ENCODE assay signal across 16 cellular contexts in genomic region chr1:213572939-213573647, GRCh38.
DNase-seq lines count a peak whose midpoint lies in the region; ATAC-seq, FAIRE-seq and TF ChIP-seq lines count a peak whose summit lies in the region.
"Had no signal": no experiment of that assay in that cellular context is flagged by ENCODE, and none has a peak within 500 bp of the region (broad histone marks: within the 10 kb centered on the region; RNA-seq: fewer than 3 reads in every experiment).

No MANE protein-coding gene starts in this region.

- peaks cover 13% of the 10 kb centered on the region for H3K36me3 Mint-ChIP-seq in Caco-2 (ENCODE audit: insufficient read depth, unreplicated experiment)
- no peaks in the 10 kb centered on the region for H3K36me3 Mint-ChIP-seq in WTC11
- H3K36me3 Mint-ChIP-seq in mesothelial cell of epicardium: no peaks in the 10 kb centered on the region
- H3K36me3 Mint-ChIP-seq in osteocyte (ENCODE audit: unreplicated experiment): no peaks in the 10 kb centered on the region
- H3K36me3 Mint-ChIP-seq in activated T-helper 2 cell treated with anti-CD3 and anti-CD28 coated beads, Interferon-gamma antibody, Interleukin-2, Interleukin-4, amounts not matched to agents 10 μg/mL and 5 μg/mL and 100 μg/mL, durations not matched to agents 14 hours and 24 hours and 36 hours (ENCODE audit: low read depth): no peaks in the 10 kb centered on the region

- H3K4me3 ChIP-seq in Caco-2 (ENCODE audit: low read depth, low read length): no peak overlapping the region

- H3K27me3 Mint-ChIP-seq in Caco-2 (ENCODE audit: insufficient read depth, unreplicated experiment) (no peaks in the 10 kb centered on the region), WTC11 (ENCODE audit: low read depth) (no peaks in the 10 kb centered on the region; the same call in 1 of the 2 replicates), mesothelial cell of epicardium (ENCODE audit: low read depth) (peaks cover 42% of the 10 kb centered on the region), osteocyte (ENCODE audit: unreplicated experiment) (no peaks in the 10 kb centered on the region)
- H3K27me3 Mint-ChIP-seq in activated T-helper 2 cell treated with anti-CD3 and anti-CD28 coated beads, Interferon-gamma antibody, Interleukin-2, Interleukin-4, amounts not matched to agents 10 μg/mL and 5 μg/mL and 100 μg/mL, durations not matched to agents 14 hours and 24 hours and 36 hours (ENCODE audit: low read depth): peaks cover 4% of the 10 kb centered on the region

- H3K27me3 ChIP-seq in Caco-2 (replicated peaks; ENCODE audit: control insufficient read depth, insufficient read depth, low read length): no peaks in the 10 kb centered on the region

- H3K4me1 Mint-ChIP-seq in Caco-2 (ENCODE audit: low read depth, unreplicated experiment): peaks cover 63% of the 10 kb centered on the region
- H3K4me1 Mint-ChIP-seq in WTC11: no peaks in the 10 kb centered on the region
- H3K4me1 Mint-ChIP-seq in mesothelial cell of epicardium: peaks cover 7% of the 10 kb centered on the region
- H3K4me1 Mint-ChIP-seq in osteocyte (ENCODE audit: unreplicated experiment): no peaks in the 10 kb centered on the region
- no peaks in the 10 kb centered on the region for H3K4me1 Mint-ChIP-seq in activated T-helper 2 cell treated with anti-CD3 and anti-CD28 coated beads, Interferon-gamma antibody, Interleukin-2, Interleukin-4, amounts not matched to agents 10 μg/mL and 5 μg/mL and 100 μg/mL, durations not matched to agents 14 hours and 24 hours and 36 hours (ENCODE audit: low read depth)

- H3K4me3 Mint-ChIP-seq in Caco-2 (ENCODE audit: unreplicated experiment) (peak overlapping the region; percentile 27), WTC11 (no peak overlapping the region), mesothelial cell of epicardium (no peak overlapping the region), osteocyte (ENCODE audit: unreplicated experiment) (no peak overlapping the region)
- H3K4me3 Mint-ChIP-seq in activated T-helper 2 cell treated with anti-CD3 and anti-CD28 coated beads, Interferon-gamma antibody, Interleukin-2, Interleukin-4, amounts not matched to agents 10 μg/mL and 5 μg/mL and 100 μg/mL, durations not matched to agents 14 hours and 24 hours and 36 hours (ENCODE audit: low read depth): no peak overlapping the region
- H3K4me3 Mint-ChIP-seq: HFFc6 had no signal

- POLR2A ChIA-PET in Caco-2 (lab: Charles Lee) (no interaction called here), WTC11 (lab: Charles Lee) (no interaction called here)

- FAIRE-seq in RCC 7860 (lab: Jason Lieb, UNC): no peak
- FAIRE-seq: H54 had no signal

- intact Hi-C loops in Caco-2 (cut with micrococcal nuclease; ENCODE audit: unreplicated experiment): loop anchor here (2.0 to 5.0 kb wide), 5 partner anchors 46 to 451 kb away; no protein-coding TSS in a partner anchor
- intact Hi-C loops in activated T-helper 2 cell treated with anti-CD3 and anti-CD28 coated beads, Interferon-gamma antibody, Interleukin-2, Interleukin-4, amounts not matched to agents 10 μg/mL and 5 μg/mL and 100 μg/mL, durations not matched to agents 14 hours and 24 hours and 36 hours (cut with micrococcal nuclease): no loop called here

- H3K9me3 Mint-ChIP-seq in Caco-2 (ENCODE audit: unreplicated experiment) (peaks cover 28% of the 10 kb centered on the region), WTC11 (peaks cover 13% of the 10 kb centered on the region), mesothelial cell of epicardium (peaks cover 13% of the 10 kb centered on the region), osteocyte (ENCODE audit: unreplicated experiment) (peaks cover 9% of the 10 kb centered on the region)
- no peaks in the 10 kb centered on the region for H3K9me3 Mint-ChIP-seq in activated T-helper 2 cell treated with anti-CD3 and anti-CD28 coated beads, Interferon-gamma antibody, Interleukin-2, Interleukin-4, amounts not matched to agents 10 μg/mL and 5 μg/mL and 100 μg/mL, durations not matched to agents 14 hours and 24 hours and 36 hours

- peaks cover 12% of the 10 kb centered on the region for H3K9me3 ChIP-seq in Caco-2
- H3K9me3 ChIP-seq: SK-N-SH had no signal

- DNase-seq in DMS 273 (lab: John Stamatoyannopoulos, UW; ENCODE audit: unreplicated experiment): peak; percentile 26
- no peak for DNase-seq in DMS 273 treated with DMSO at 0.1 percent for 48 hours (lab: John Stamatoyannopoulos, UW)
- peak; percentile 71 to 73 for DNase-seq in Caco-2
- no peak for DNase-seq in WTC11 (ENCODE audit: low spot score)
- no peak for DNase-seq in mesothelial cell of epicardium (ENCODE audit: low spot score in 2 of 2, unreplicated experiment in 2 of 2)
- no peak for DNase-seq in osteocyte (ENCODE audit: extremely low spot score, unreplicated experiment)
- no peak for DNase-seq in activated T-helper 2 cell treated with anti-CD3 and anti-CD28 coated beads, Interferon-gamma antibody, Interleukin-2, Interleukin-4, amounts not matched to agents 10 μg/mL and 5 μg/mL and 100 μg/mL, durations not matched to agents 14 hours and 24 hours and 36 hours (ENCODE audit: low spot score)
- DNase-seq in RCC 7860 (ENCODE audit: low spot score): no peak
- DNase-seq: AML-193, DMS79, HFFc6, NCI-H1930, NCI-H345, SHP77, SK-N-SH had no signal

- no peak for ATAC-seq in WTC11

- H3K27ac Mint-ChIP-seq in Caco-2 (ENCODE audit: unreplicated experiment): peak overlapping the region; percentile 85
- no peak overlapping the region for H3K27ac Mint-ChIP-seq in WTC11
- peak overlapping the region; percentile 35 for H3K27ac Mint-ChIP-seq in mesothelial cell of epicardium
- H3K27ac Mint-ChIP-seq in osteocyte (ENCODE audit: unreplicated experiment): no peak overlapping the region
- H3K27ac Mint-ChIP-seq in activated T-helper 2 cell treated with anti-CD3 and anti-CD28 coated beads, Interferon-gamma antibody, Interleukin-2, Interleukin-4, amounts not matched to agents 10 μg/mL and 5 μg/mL and 100 μg/mL, durations not matched to agents 14 hours and 24 hours and 36 hours: no peak overlapping the region
- H3K27ac Mint-ChIP-seq: HFFc6 had no signal

- TF ChIP-seq CTCF in Caco-2 (IDR thresholded peaks at IDR 0.05; ENCODE audit: insufficient read depth in 1 of 2, low read depth in 1 of 2, low read length in 1 of 2, severe bottlenecking in 1 of 2, unreplicated experiment in 1 of 2): no peak
- no peak for TF ChIP-seq CTCF in WTC11 (IDR thresholded peaks at IDR 0.05)
- TF ChIP-seq CTCF in mesothelial cell of epicardium (IDR thresholded peaks at IDR 0.05; ENCODE audit: unreplicated experiment): no peak
- TF ChIP-seq CTCF in osteocyte (IDR thresholded peaks at IDR 0.05): no peak

- CTCF ChIA-PET in Caco-2 (lab: Charles Lee) (interaction anchor here (0.5 kb wide), 1 partner anchor 550 kb away, joined by 7 read pairs; no protein-coding TSS in a partner anchor), WTC11 (lab: Charles Lee) (no interaction called here)

- BruUV-seq in Caco-2 (replicated peaks; lab: Mats Ljungman, UMichigan): TSS peak; percentile 63

- no peaks in the 10 kb centered on the region for H3K36me3 ChIP-seq in Caco-2 (ENCODE audit: control insufficient read depth, insufficient read depth, low read length)

- peaks cover 59% of the 10 kb centered on the region for H3K4me1 ChIP-seq in Caco-2

TF ChIP-seq in WTC11, 78 proteins besides CTCF, POLR2A, EP300 and RAD21:
- TF ChIP-seq TP53 (CRISPR knock-in tag; IDR thresholded peaks at IDR 0.05) (no peak), GABPB1 (CRISPR knock-in tag; IDR thresholded peaks at IDR 0.05) (peak; percentile 34)
TF ChIP-seq in WTC11: peak in this region for 1.

Comparison
In these comparisons a context has a peak if more than half of its experiments do, and no peak if none do; other contexts are left out.
1. DNase-seq: peak in DMS 273 (single experiment) and Caco-2 (2 of 2); none in DMS 273 treated with DMSO at 0.1 percent for 48 hours (single experiment), WTC11 (single experiment), mesothelial cell of epicardium (0 of 2), osteocyte (single experiment), activated T-helper 2 cell treated with anti-CD3 and anti-CD28 coated beads, Interferon-gamma antibody, Interleukin-2, Interleukin-4, amounts not matched to agents 10 μg/mL and 5 μg/mL and 100 μg/mL, durations not matched to agents 14 hours and 24 hours and 36 hours (single experiment) and RCC 7860 (single experiment).
2. H3K27ac Mint-ChIP-seq: peak in Caco-2 (single experiment) and mesothelial cell of epicardium (single experiment); none in WTC11 (single experiment), osteocyte (single experiment) and activated T-helper 2 cell treated with anti-CD3 and anti-CD28 coated beads, Interferon-gamma antibody, Interleukin-2, Interleukin-4, amounts not matched to agents 10 μg/mL and 5 μg/mL and 100 μg/mL, durations not matched to agents 14 hours and 24 hours and 36 hours (single experiment).